In genomic region chr22:43860831-43861230, GRCh38 we compare ENCODE assay signal across 1 cellular context.
TF ChIP-seq lines count a peak whose summit lies in the region.

No MANE protein-coding gene starts in this region.

TF ChIP-seq in neural cell, 6 proteins besides CTCF, POLR2A, EP300 and RAD21:
- TF ChIP-seq POLR2AphosphoS5 (IDR thresholded peaks at IDR 0.05) (no peak), SMC3 (conservative IDR thresholded peaks at IDR 0.05; ENCODE audit: poor library complexity) (no peak), TAF1 (IDR thresholded peaks at IDR 0.05; ENCODE audit: low read depth) (no peak), EZH2 (IDR thresholded peaks at IDR 0.05; ENCODE audit: borderline replicate concordance, insufficient read depth, low read length, poor library complexity, severe bottlenecking) (no peak)
